30 cellular contexts compared by ENCODE assay signal in genomic region chr11:11430431-11430830, GRCh38.
"Had no signal": no experiment of that assay in that cellular context is flagged by ENCODE, and none has a peak within 500 bp of the region (broad histone marks: within the 10 kb centered on the region; RNA-seq: fewer than 3 reads in every experiment).

No MANE protein-coding gene starts in this region.

- H3K27ac ChIP-seq: cardiac muscle cell, PC-9, SJCRH30, SK-N-MC had no signal

- ATAC-seq: activated CD4-positive, alpha-beta T cell treated with anti-CD3 and anti-CD28 coated beads for 36 hours; activated CD4-positive, CD25-positive, alpha-beta regulatory T cell treated with anti-CD3 and anti-CD28 coated beads, Interleukin-2, amount 50 U/mL, for 24 hours; activated T-cell treated with anti-CD3 and anti-CD28 coated beads, Interleukin-2, amount 50 U/mL, for 72 hours; activated T-helper 17 cell treated with anti-CD3 and anti-CD28 coated beads, Interleukin-2, amount 50 U/mL, for 72 hours; WTC11 had no signal

- H3K36me3 ChIP-seq: cardiac muscle cell, SJCRH30 had no signal

- H3K4me2 ChIP-seq: PC-9 had no signal

- H2AFZ ChIP-seq: PC-9 had no signal

- H3K27me3 ChIP-seq: cardiac muscle cell, SJCRH30 had no signal

- DNase-seq: activated CD4-positive, alpha-beta memory T cell treated with anti-CD3 and anti-CD28 coated beads, Interleukin-2, amount 10 ng/mL, durations not matched to agents 7 days and 5 days; activated CD4-positive, alpha-beta T cell treated with anti-CD3 and anti-CD28 coated beads for 36 hours; activated effector memory CD4-positive, alpha-beta T cell treated with anti-CD3 and anti-CD28 coated beads, Interleukin-2, amount 50 U/mL, for 16 hours; activated naive CD4-positive, alpha-beta T cell; activated naive CD4-positive, alpha-beta T cell treated with anti-CD3 and anti-CD28 coated beads, Interleukin-2, amount 50 U/mL, for 16 hours; activated naive CD8-positive, alpha-beta T cell treated with anti-CD3 and anti-CD28 coated beads for 36 hours; activated T-cell treated with anti-CD3 and anti-CD28 coated beads, Interleukin-2, amount 50 U/mL, for 1 hour; activated T-cell treated with anti-CD3 and anti-CD28 coated beads, Interleukin-2, amount 50 U/mL, for 72 hours; amniotic stem cell; aorta; MM.1S; NCI-H1092 treated with DMSO at 0.1 percent for 48 hours; NCI-H1417; NCI-H146; NCI-H187; NCI-H2029 treated with DMSO at 0.1 percent for 48 hours; NCI-H2107; NCI-H2171; NCI-H510A; NCI-H526; NCI-H748 treated with DMSO at 0.1 percent for 48 hours; NK-92 treated with Interleukin-12 subunit alpha and Interleukin-12 subunit beta, amount 100 ng/mL, for 24 hours; PC-9; Right ventricle myocardium superior; SJCRH30 had no signal

- H3K4me3 ChIP-seq: cardiac muscle cell, PC-9, SJCRH30, SK-N-MC had no signal
